Comparison of ENCODE assay signal across 8 cellular contexts in genomic region chr6:26538936-26539615, GRCh38. TPM values are rescaled to one million over a fixed set of nuclear protein-coding genes. Genes with fewer than 3 reads are reported as not detected.
DNase-seq lines count a peak whose midpoint lies in the region; ATAC-seq and TF ChIP-seq lines count a peak whose summit lies in the region.

No MANE protein-coding gene starts in this region.

- 71 to 74% (median 72%) methylated on average over 16 of the region's 16 CpGs for WGBS in adrenal gland, 4 donors
- WGBS in thyroid gland, 2 donors = 69 to 75% methylated on average over 16 of the region's 16 CpGs

- H3K27ac ChIP-seq in adrenal gland (peak overlapping the region in 3 of 5 donors; percentile 89 to 96 (median 95)), left lung (peak overlapping the region; percentile 91 to 95), thyroid gland (peak overlapping the region in 2 of 3 donors; percentile 93 to 97)

- intact Hi-C loops in adrenal gland (cut with DNase I) (no loop called here), left lung (cut with DNase I) (no loop called here), thyroid gland (cut with DNase I) (no loop called here)

- H3K9me3 Mint-ChIP-seq in activated CD8-positive, alpha-beta memory T cell treated with anti-CD3 and anti-CD28 coated beads, Interleukin-2, amount 10 ng/mL, durations not matched to agents 7 days and 5 days (ENCODE audit: low read depth) = no peaks in the 10 kb centered on the region

- peak; percentile 32 for DNase-seq in activated CD8-positive, alpha-beta memory T cell treated with anti-CD3 and anti-CD28 coated beads, Interleukin-2, amount 10 ng/mL, durations not matched to agents 7 days and 5 days
- DNase-seq in activated CD8-positive, alpha-beta memory T cell treated with anti-CD3 and anti-CD28 coated beads, Interleukin-2, amount 50 U/mL, for 4 hours = no peak
- no peak for DNase-seq in adrenal gland
- no peak for DNase-seq in left lung
- no peak for DNase-seq in thyroid gland
- DNase-seq in putamen (ENCODE audit: low spot score) = no peak
- DNase-seq in anterior cingulate cortex (lab: John Stamatoyannopoulos, UW) = no peak

- CTCF ChIA-PET in activated CD8-positive, alpha-beta memory T cell treated with anti-CD3 and anti-CD28 coated beads, Interleukin-2, amount 10 ng/mL, durations not matched to agents 7 days and 5 days (lab: Charles Lee) = interaction anchor here (0.9 to 8.0 kb wide), 5 partner anchors 14 to 197 kb away, joined by 3 to 60 read pairs (median 9); no protein-coding TSS in a partner anchor

- ATAC-seq in activated CD8-positive, alpha-beta memory T cell treated with anti-CD3 and anti-CD28 coated beads, Interleukin-2, amount 10 ng/mL, durations not matched to agents 7 days and 5 days = no peak
- ATAC-seq in left lung (no peak), HG03457 (IDR thresholded peaks at IDR 0.05; ENCODE audit: unreplicated experiment) (no peak)

- no peaks in the 10 kb centered on the region for H3K27me3 Mint-ChIP-seq in activated CD8-positive, alpha-beta memory T cell treated with anti-CD3 and anti-CD28 coated beads, Interleukin-2, amount 10 ng/mL, durations not matched to agents 7 days and 5 days

- peaks cover 29% of the 10 kb centered on the region for H3K36me3 Mint-ChIP-seq in activated CD8-positive, alpha-beta memory T cell treated with anti-CD3 and anti-CD28 coated beads, Interleukin-2, amount 10 ng/mL, durations not matched to agents 7 days and 5 days

- H3K4me3 Mint-ChIP-seq in activated CD8-positive, alpha-beta memory T cell treated with anti-CD3 and anti-CD28 coated beads, Interleukin-2, amount 10 ng/mL, durations not matched to agents 7 days and 5 days = peak overlapping the region; percentile 87

- TF ChIP-seq POLR2A in adrenal gland (IDR thresholded peaks at IDR 0.05) = no peak
- TF ChIP-seq POLR2A in thyroid gland (IDR thresholded peaks at IDR 0.05) = no peak

- H3K36me3 ChIP-seq in adrenal gland (replicated peaks in 1 of 2) (no peaks in the 10 kb centered on the region), left lung (peaks cover 0 to 13% of the 10 kb centered on the region in 2 donors), thyroid gland (no peaks in the 10 kb centered on the region)

- TF ChIP-seq CTCF in adrenal gland (IDR thresholded peaks at IDR 0.05) (no peak), left lung (IDR thresholded peaks at IDR 0.05) (no peak), thyroid gland (IDR thresholded peaks at IDR 0.05) (no peak)

- peak overlapping the region in 2 of 4 donors; percentile 68 to 72 for H3K4me3 ChIP-seq in adrenal gland
- H3K4me3 ChIP-seq in left lung = peak overlapping the region; percentile 82 to 85
- peak overlapping the region; percentile 38 to 92 (median 89) for H3K4me3 ChIP-seq in thyroid gland (replicated peaks in 1 of 3)

- H3K9me3 ChIP-seq in adrenal gland (replicated peaks in 1 of 3) (no peaks in the 10 kb centered on the region), left lung (no peaks in the 10 kb centered on the region), thyroid gland (no peaks in the 10 kb centered on the region)

- H3K4me1 Mint-ChIP-seq in activated CD8-positive, alpha-beta memory T cell treated with anti-CD3 and anti-CD28 coated beads, Interleukin-2, amount 10 ng/mL, durations not matched to agents 7 days and 5 days = peaks cover 57% of the 10 kb centered on the region

- no peaks in the 10 kb centered on the region for H3K27me3 ChIP-seq in adrenal gland
- no peaks in the 10 kb centered on the region for H3K27me3 ChIP-seq in left lung
- no peaks in the 10 kb centered on the region for H3K27me3 ChIP-seq in thyroid gland

- H3K4me1 ChIP-seq in adrenal gland (replicated peaks in 1 of 2) (peaks cover 0 to 27% of the 10 kb centered on the region in 2 donors), left lung (peaks cover 9 to 31% of the 10 kb centered on the region in 2 donors), thyroid gland (peaks cover 17 to 23% of the 10 kb centered on the region in 2 donors)

- H3K27ac Mint-ChIP-seq in activated CD8-positive, alpha-beta memory T cell treated with anti-CD3 and anti-CD28 coated beads, Interleukin-2, amount 10 ng/mL, durations not matched to agents 7 days and 5 days = peak overlapping the region; percentile 95

RNA-seq across cellular contexts. Expression of gene HMGN4, which starts 0.9 kb away (rescaled TPM):
- total RNA-seq in activated CD8-positive, alpha-beta memory T cell treated with anti-CD3 and anti-CD28 coated beads, Interleukin-2, amount 10 ng/mL, durations not matched to agents 7 days and 5 days = 10 to 100 TPM; 75.6 to 78.4 TPM
- 10 to 100 TPM; 29.6 to 55.7 (median 46.2) TPM for total RNA-seq in adrenal gland
- polyA plus RNA-seq in adrenal gland = 10 to 100 TPM; 13.9 to 49.1 (median 21.6) TPM
- 10 to 100 TPM; 41.2 to 47.2 TPM for total RNA-seq in left lung
- 10 to 100 TPM; 54.6 to 68.4 (median 63.8) TPM for total RNA-seq in thyroid gland

RNA-seq across cellular contexts. Expression of gene BTN1A1, which starts 39.0 kb away (rescaled TPM):
- not detected for total RNA-seq in activated CD8-positive, alpha-beta memory T cell treated with anti-CD3 and anti-CD28 coated beads, Interleukin-2, amount 10 ng/mL, durations not matched to agents 7 days and 5 days
- total RNA-seq in adrenal gland (not detected), left lung (not detected), thyroid gland (not detected)
- not detected for polyA plus RNA-seq in adrenal gland

RNA-seq across cellular contexts. Expression of gene ABT1, which starts 57.7 kb away (rescaled TPM):
- total RNA-seq in activated CD8-positive, alpha-beta memory T cell treated with anti-CD3 and anti-CD28 coated beads, Interleukin-2, amount 10 ng/mL, durations not matched to agents 7 days and 5 days = 10 to 100 TPM; 23.4 to 30.0 TPM
- 10 to 100 TPM; 11.4 to 21.6 (median 12.4) TPM for total RNA-seq in adrenal gland
- polyA plus RNA-seq in adrenal gland = 10 to 100 TPM in 1 of 3 donors, 1 to 10 TPM in 2; 7.3 to 10.1 (median 9.1) TPM
- total RNA-seq in left lung = 10 to 100 TPM in 1 of 2 donors, 1 to 10 TPM in 1; 9.8 to 13.5 TPM
- total RNA-seq in thyroid gland = 10 to 100 TPM; 11.9 to 17.6 (median 15.0) TPM
